ENCODE assay signal across 8 cellular contexts in the genomic region with DNA sequence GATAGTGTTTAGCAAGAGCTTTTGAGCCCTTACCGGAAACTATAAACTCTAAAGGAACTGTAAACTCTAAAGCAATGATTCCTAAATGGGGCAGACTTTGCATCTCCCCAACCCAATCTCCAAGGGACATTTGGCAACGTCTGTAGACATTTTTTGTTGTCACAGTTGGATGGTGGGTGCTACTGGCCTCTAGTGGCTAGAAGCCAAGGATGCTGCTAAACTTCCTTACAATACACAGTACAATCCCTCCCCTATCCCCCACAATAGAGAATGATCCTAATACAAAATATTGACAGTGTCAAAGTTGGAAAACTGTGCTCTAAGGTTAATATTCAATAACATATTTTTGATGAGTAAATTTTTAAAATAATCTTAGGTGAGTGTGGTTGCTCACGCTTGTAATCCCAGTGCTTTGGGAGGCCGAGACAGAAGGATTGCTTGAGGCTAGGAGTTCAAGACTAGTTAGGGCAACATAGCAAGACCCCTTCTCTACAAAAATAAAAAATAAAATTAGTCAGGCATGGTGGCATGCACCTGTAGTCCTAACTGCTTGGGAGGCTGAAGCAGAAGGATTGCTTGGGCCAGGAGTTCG.
DNase-seq lines count a peak whose midpoint lies in the region; ATAC-seq and TF ChIP-seq lines count a peak whose summit lies in the region.

No MANE protein-coding gene starts in this region.

- POLR2A ChIA-PET in MCF 10A (lab: Yijun Ruan, JAX), result interaction anchor here (1.0 to 2.5 kb wide), 3 partner anchors 12 to 123 kb away, joined by 3 to 10 read pairs (median 3); no protein-coding TSS in a partner anchor

- H3K27ac ChIP-seq in breast epithelium, result no peak overlapping the region
- H3K27ac ChIP-seq in RWPE2 (ENCODE audit: poor library complexity, severe bottlenecking), result no peak overlapping the region
- no peak overlapping the region for H3K27ac ChIP-seq in lung (ENCODE audit: low read depth in 1 of 2, low read length in 1 of 2)
- no peak overlapping the region for H3K27ac ChIP-seq in vagina

- H3K9me3 Mint-ChIP-seq in MCF 10A (ENCODE audit: unreplicated experiment), result peaks cover 7% of the 10 kb centered on the region
- peaks cover 19% of the 10 kb centered on the region for H3K9me3 Mint-ChIP-seq in activated T-helper 2 cell treated with anti-CD3 and anti-CD28 coated beads, Interferon-gamma antibody, Interleukin-2, Interleukin-4, amounts not matched to agents 10 μg/mL and 5 μg/mL and 100 μg/mL, durations not matched to agents 14 hours and 24 hours and 36 hours

- H3K4me3 ChIP-seq in breast epithelium, result no peak overlapping the region
- no peak overlapping the region for H3K4me3 ChIP-seq in RWPE2 (ENCODE audit: severe bottlenecking)
- no peak overlapping the region for H3K4me3 ChIP-seq in cardiac fibroblast (replicated peaks in 1 of 2; ENCODE audit: low read depth in 2 of 2, low read length in 2 of 2)
- no peak overlapping the region for H3K4me3 ChIP-seq in lung
- no peak overlapping the region for H3K4me3 ChIP-seq in vagina

- DNase-seq in MCF 10A (ENCODE audit: unreplicated experiment) (peak; percentile 51), breast epithelium (ENCODE audit: low spot score in 2 of 2) (no peak), RWPE2 (ENCODE audit: low spot score) (no peak), cardiac fibroblast (ENCODE audit: low read depth in 2 of 2) (peak; percentile 51 to 65), lung (ENCODE audit: low spot score) (no peak), vagina (ENCODE audit: extremely low spot score in 2 of 2) (no peak)
- no peak for DNase-seq in activated T-helper 2 cell treated with anti-CD3 and anti-CD28 coated beads, Interferon-gamma antibody, Interleukin-2, Interleukin-4, amounts not matched to agents 10 μg/mL and 5 μg/mL and 100 μg/mL, durations not matched to agents 14 hours and 24 hours and 36 hours (ENCODE audit: low spot score)

- H3K36me3 Mint-ChIP-seq in MCF 10A (ENCODE audit: insufficient read depth, unreplicated experiment), result no peaks in the 10 kb centered on the region
- H3K36me3 Mint-ChIP-seq in activated T-helper 2 cell treated with anti-CD3 and anti-CD28 coated beads, Interferon-gamma antibody, Interleukin-2, Interleukin-4, amounts not matched to agents 10 μg/mL and 5 μg/mL and 100 μg/mL, durations not matched to agents 14 hours and 24 hours and 36 hours (ENCODE audit: low read depth), result peaks cover 29% of the 10 kb centered on the region

- H3K4me3 Mint-ChIP-seq in MCF 10A (ENCODE audit: unreplicated experiment), result no peak overlapping the region
- H3K4me3 Mint-ChIP-seq in activated T-helper 2 cell treated with anti-CD3 and anti-CD28 coated beads, Interferon-gamma antibody, Interleukin-2, Interleukin-4, amounts not matched to agents 10 μg/mL and 5 μg/mL and 100 μg/mL, durations not matched to agents 14 hours and 24 hours and 36 hours (ENCODE audit: low read depth), result no peak overlapping the region

- TF ChIP-seq POLR2A in breast epithelium (IDR thresholded peaks at IDR 0.05) (no peak), vagina (IDR thresholded peaks at IDR 0.05) (no peak)

- no peak overlapping the region for H3K27ac Mint-ChIP-seq in MCF 10A (ENCODE audit: low read depth, unreplicated experiment)
- no peak overlapping the region for H3K27ac Mint-ChIP-seq in activated T-helper 2 cell treated with anti-CD3 and anti-CD28 coated beads, Interferon-gamma antibody, Interleukin-2, Interleukin-4, amounts not matched to agents 10 μg/mL and 5 μg/mL and 100 μg/mL, durations not matched to agents 14 hours and 24 hours and 36 hours

- H3K36me3 ChIP-seq in breast epithelium (no peaks in the 10 kb centered on the region), RWPE2 (ENCODE audit: low read depth) (no peaks in the 10 kb centered on the region), lung (ENCODE audit: control insufficient read depth in 2 of 2, insufficient read depth in 2 of 2, low read length in 2 of 2) (no peaks in the 10 kb centered on the region), vagina (no peaks in the 10 kb centered on the region)

- H3K9me3 ChIP-seq in breast epithelium (no peaks in the 10 kb centered on the region), RWPE2 (ENCODE audit: severe bottlenecking) (no peaks in the 10 kb centered on the region), lung (ENCODE audit: control insufficient read depth in 2 of 2, insufficient read depth in 1 of 2, low read length in 1 of 2) (peaks cover 0 to 2% of the 10 kb centered on the region in 2 donors), vagina (no peaks in the 10 kb centered on the region)

- no peaks in the 10 kb centered on the region for H3K27me3 ChIP-seq in breast epithelium
- no peaks in the 10 kb centered on the region for H3K27me3 ChIP-seq in RWPE2 (ENCODE audit: insufficient read depth, poor library complexity, severe bottlenecking)
- H3K27me3 ChIP-seq in lung (ENCODE audit: control insufficient read depth, insufficient read depth), result no peaks in the 10 kb centered on the region
- no peaks in the 10 kb centered on the region for H3K27me3 ChIP-seq in vagina

- intact Hi-C loops in MCF 10A (cut with micrococcal nuclease), result loop anchor here (1.0 to 5.0 kb wide), 2 partner anchors 123 to 184 kb away; no protein-coding TSS in a partner anchor
- intact Hi-C loops in breast epithelium (cut with DNase I; ENCODE audit: low total_unique reads), result loop anchor here (10.0 kb wide), 1 partner anchor 72 kb away; a partner anchor contains a TSS
- intact Hi-C loops in vagina (cut with DNase I), result no loop called here
- intact Hi-C loops in activated T-helper 2 cell treated with anti-CD3 and anti-CD28 coated beads, Interferon-gamma antibody, Interleukin-2, Interleukin-4, amounts not matched to agents 10 μg/mL and 5 μg/mL and 100 μg/mL, durations not matched to agents 14 hours and 24 hours and 36 hours (cut with micrococcal nuclease), result loop anchor here (1.0 to 5.0 kb wide), 4 partner anchors 36 to 351 kb away; no protein-coding TSS in a partner anchor

- H3K4me1 Mint-ChIP-seq in MCF 10A (ENCODE audit: insufficient read depth, unreplicated experiment), result peaks cover 18% of the 10 kb centered on the region
- H3K4me1 Mint-ChIP-seq in activated T-helper 2 cell treated with anti-CD3 and anti-CD28 coated beads, Interferon-gamma antibody, Interleukin-2, Interleukin-4, amounts not matched to agents 10 μg/mL and 5 μg/mL and 100 μg/mL, durations not matched to agents 14 hours and 24 hours and 36 hours (ENCODE audit: low read depth), result peaks cover 22% of the 10 kb centered on the region

- no TSS peak for BruUV-seq in MCF 10A (replicated peaks; lab: Mats Ljungman, UMichigan)

- H3K4me1 ChIP-seq in breast epithelium (no peaks in the 10 kb centered on the region), RWPE2 (ENCODE audit: insufficient read depth, poor library complexity, severe bottlenecking) (no peaks in the 10 kb centered on the region), lung (ENCODE audit: control insufficient read depth in 2 of 2, insufficient read depth in 2 of 2, low read length in 2 of 2) (no peaks in the 10 kb centered on the region), vagina (no peaks in the 10 kb centered on the region)

- ATAC-seq in HG02588 (IDR thresholded peaks at IDR 0.05; ENCODE audit: unreplicated experiment) (peak; percentile 57), RWPE2 (ENCODE audit: low read depth) (peak; percentile 61), lung (ENCODE audit: insufficient read depth, low FRiP score) (no peak)

- 76% methylated on average over 5 of the region's 5 CpGs for WGBS in lung, 2 donors

- TF ChIP-seq CTCF in MCF 10A (IDR thresholded peaks at IDR 0.05; ENCODE audit: unreplicated experiment), result peak; percentile 50
- peak in 1 of 3 donors; percentile 11 for TF ChIP-seq CTCF in breast epithelium (IDR thresholded peaks at IDR 0.05)
- TF ChIP-seq CTCF in RWPE2 (IDR thresholded peaks at IDR 0.05; ENCODE audit: poor library complexity, severe bottlenecking), result peak; percentile 85
- TF ChIP-seq CTCF in cardiac fibroblast (IDR thresholded peaks at IDR 0.05; ENCODE audit: low read depth, low read length), result peak; percentile 68
- peak; percentile 25 for TF ChIP-seq CTCF in lung (IDR thresholded peaks at IDR 0.05; ENCODE audit: control extremely low read depth, extremely low read depth)
- no peak for TF ChIP-seq CTCF in vagina (IDR thresholded peaks at IDR 0.05)

- no peaks in the 10 kb centered on the region for H3K27me3 Mint-ChIP-seq in MCF 10A (ENCODE audit: insufficient read depth, unreplicated experiment)
- H3K27me3 Mint-ChIP-seq in activated T-helper 2 cell treated with anti-CD3 and anti-CD28 coated beads, Interferon-gamma antibody, Interleukin-2, Interleukin-4, amounts not matched to agents 10 μg/mL and 5 μg/mL and 100 μg/mL, durations not matched to agents 14 hours and 24 hours and 36 hours (ENCODE audit: low read depth), result no peaks in the 10 kb centered on the region

- CTCF ChIA-PET in MCF 10A (lab: Yijun Ruan, JAX), result interaction anchor here (0.6 to 2.2 kb wide), 14 partner anchors 11 to 350 kb away, joined by 3 to 14 read pairs (median 4); no protein-coding TSS in a partner anchor

Comparison
In these comparisons a context has a peak if more than half of its experiments do, and no peak if none do; other contexts are left out.
1. DNase-seq: peak in MCF 10A (single experiment) and cardiac fibroblast (2 of 2); none in breast epithelium (0 of 2), RWPE2 (single experiment), lung (single experiment), vagina (0 of 2) and activated T-helper 2 cell treated with anti-CD3 and anti-CD28 coated beads, Interferon-gamma antibody, Interleukin-2, Interleukin-4, amounts not matched to agents 10 μg/mL and 5 μg/mL and 100 μg/mL, durations not matched to agents 14 hours and 24 hours and 36 hours (single experiment).
2. CTCF ChIP-seq: peak in MCF 10A (single experiment), RWPE2 (single experiment), cardiac fibroblast (single experiment) and lung (single experiment); none in vagina (0 of 3).